Comparison of ENCODE assay signal across 16 cellular contexts in genomic region chr11:121246769-121247035, GRCh38. TPM values are rescaled to one million over a fixed set of nuclear protein-coding genes. Genes with fewer than 3 reads are reported as not detected.
DNase-seq lines count a peak whose midpoint lies in the region; ATAC-seq, FAIRE-seq and TF ChIP-seq lines count a peak whose summit lies in the region.
"Had no signal": no experiment of that assay in that cellular context is flagged by ENCODE, and none has a peak within 500 bp of the region (broad histone marks: within the 10 kb centered on the region; RNA-seq: fewer than 3 reads in every experiment).

No MANE protein-coding gene starts in this region.

- TF ChIP-seq CTCF in astrocyte (IDR thresholded peaks at IDR 0.05; ENCODE audit: insufficient read depth, low read depth, low read length) (no peak), neural progenitor cell (IDR thresholded peaks at IDR 0.05) (no peak)

- peaks cover 10% of the 10 kb centered on the region for H3K27me3 Mint-ChIP-seq in stimulated activated naive CD8-positive, alpha-beta T cell treated with anti-CD3 and anti-CD28 coated beads, Interleukin-15, amount 100 ng/mL, for 72 hours
- H3K27me3 Mint-ChIP-seq in astrocyte (ENCODE audit: low read depth, unreplicated experiment) = no peaks in the 10 kb centered on the region
- H3K27me3 Mint-ChIP-seq in neural progenitor cell (ENCODE audit: insufficient read depth, low read depth) = peaks cover 4% of the 10 kb centered on the region
- H3K27me3 Mint-ChIP-seq: B cell; CD4-positive, alpha-beta T cell; IgD-negative memory B cell had no signal

- peaks cover 50% of the 10 kb centered on the region for H3F3A ChIP-seq in neural progenitor cell (ENCODE audit: low read depth)

- H3K79me2 ChIP-seq in astrocyte (ENCODE audit: insufficient read depth, low read length) = no peaks in the 10 kb centered on the region
- no peaks in the 10 kb centered on the region for H3K79me2 ChIP-seq in neural progenitor cell (ENCODE audit: low read depth)

- H4K20me1 ChIP-seq in astrocyte (ENCODE audit: insufficient read depth, low read length) = no peaks in the 10 kb centered on the region
- no peaks in the 10 kb centered on the region for H4K20me1 ChIP-seq in neural progenitor cell (ENCODE audit: low read depth)

- H3K27me3 ChIP-seq in astrocyte (ENCODE audit: insufficient read depth, low read length) (no peaks in the 10 kb centered on the region), neural progenitor cell (no peaks in the 10 kb centered on the region)

- H3K36me3 ChIP-seq in astrocyte (ENCODE audit: insufficient read depth, low read length) (no peaks in the 10 kb centered on the region), neural progenitor cell (no peaks in the 10 kb centered on the region)

- peak; percentile 23 for ATAC-seq in stimulated activated naive CD8-positive, alpha-beta T cell treated with anti-CD3 and anti-CD28 coated beads, Interleukin-15, amount 100 ng/mL, for 72 hours
- ATAC-seq in stimulated activated naive CD8-positive, alpha-beta T cell treated with anti-CD3 and anti-CD28 coated beads, Interleukin-15, Interleukin-2, amounts not matched to agents 100 U/mL and 50 U/mL, for 24 hours = no peak
- ATAC-seq in GM19467 (IDR thresholded peaks at IDR 0.05; ENCODE audit: unreplicated experiment) (no peak), left lobe of liver (no peak)
- ATAC-seq: GM12878, HCT116 had no signal

- H3K4me2 ChIP-seq in astrocyte (ENCODE audit: low read length) (no peak overlapping the region), neural progenitor cell (no peak overlapping the region)

- no peak for FAIRE-seq in astrocyte (lab: Jason Lieb, UNC)
- FAIRE-seq: A204.1 had no signal

- H3K36me3 Mint-ChIP-seq in astrocyte (ENCODE audit: low read depth, unreplicated experiment) (no peaks in the 10 kb centered on the region), neural progenitor cell (no peaks in the 10 kb centered on the region)
- H3K36me3 Mint-ChIP-seq: IgD-negative memory B cell had no signal

- H2AFZ ChIP-seq in astrocyte (ENCODE audit: low read depth, low read length) (no peak overlapping the region), neural progenitor cell (replicated peaks) (peak overlapping the region; percentile 77)

- H3K9me3 ChIP-seq in astrocyte (ENCODE audit: insufficient read depth, low read depth, low read length) = no peaks in the 10 kb centered on the region
- H3K9me3 ChIP-seq in neural progenitor cell (ENCODE audit: low read depth) = no peaks in the 10 kb centered on the region

- no peak overlapping the region for H3K4me3 ChIP-seq in astrocyte (ENCODE audit: insufficient read depth, low read depth, low read length)
- H3K4me3 ChIP-seq in neural progenitor cell = no peak overlapping the region
- H3K4me3 ChIP-seq: GM12878 had no signal

- H3K4me3 Mint-ChIP-seq in stimulated activated naive CD8-positive, alpha-beta T cell treated with anti-CD3 and anti-CD28 coated beads, Interleukin-15, amount 100 ng/mL, for 72 hours = no peak overlapping the region
- H3K4me3 Mint-ChIP-seq in astrocyte (ENCODE audit: unreplicated experiment) (no peak overlapping the region), neural progenitor cell (no peak overlapping the region)
- H3K4me3 Mint-ChIP-seq: B cell; CD4-positive, alpha-beta T cell had no signal

- H3K4me1 Mint-ChIP-seq in stimulated activated naive CD8-positive, alpha-beta T cell treated with anti-CD3 and anti-CD28 coated beads, Interleukin-15, amount 100 ng/mL, for 72 hours = no peaks in the 10 kb centered on the region
- H3K4me1 Mint-ChIP-seq in astrocyte (ENCODE audit: low read depth, unreplicated experiment) = peaks cover 31% of the 10 kb centered on the region
- H3K4me1 Mint-ChIP-seq in neural progenitor cell = peaks cover 41% of the 10 kb centered on the region

- H3K9ac ChIP-seq in astrocyte (ENCODE audit: low read length) (no peak overlapping the region), neural progenitor cell (no peak overlapping the region)

- no peak for DNase-seq in stimulated activated naive CD8-positive, alpha-beta T cell treated with anti-CD3 and anti-CD28 coated beads, Interleukin-15, amount 100 ng/mL, for 72 hours
- no peak for DNase-seq in stimulated activated naive CD8-positive, alpha-beta T cell treated with anti-CD3 and anti-CD28 coated beads, Interleukin-15, Interleukin-2, amounts not matched to agents 100 U/mL and 50 U/mL, for 24 hours
- no peak for DNase-seq in astrocyte (ENCODE audit: low read depth)
- DNase-seq in neural progenitor cell (ENCODE audit: low spot score) = peak; percentile 23
- no peak for DNase-seq in anterior cingulate cortex (lab: John Stamatoyannopoulos, UW)
- no peak for DNase-seq in left lobe of liver (ENCODE audit: low spot score)
- DNase-seq in NCI-H526 treated with DMSO at 0.1 percent for 48 hours (lab: John Stamatoyannopoulos, UW) = no peak
- DNase-seq: C1 segment of cervical spinal cord; CD4-positive, alpha-beta T cell; DMS79 had no signal

- H3K27ac Mint-ChIP-seq in stimulated activated naive CD8-positive, alpha-beta T cell treated with anti-CD3 and anti-CD28 coated beads, Interleukin-15, amount 100 ng/mL, for 72 hours = no peak overlapping the region
- H3K27ac Mint-ChIP-seq in astrocyte (ENCODE audit: unreplicated experiment) = peak overlapping the region; percentile 41
- H3K27ac Mint-ChIP-seq in neural progenitor cell = peak overlapping the region; percentile 76
- H3K27ac Mint-ChIP-seq: B cell; CD4-positive, alpha-beta T cell; IgD-negative memory B cell had no signal

- no peaks in the 10 kb centered on the region for H3K9me3 Mint-ChIP-seq in stimulated activated naive CD8-positive, alpha-beta T cell treated with anti-CD3 and anti-CD28 coated beads, Interleukin-15, amount 100 ng/mL, for 72 hours
- H3K9me3 Mint-ChIP-seq in astrocyte (ENCODE audit: unreplicated experiment) = no peaks in the 10 kb centered on the region
- peaks cover 4% of the 10 kb centered on the region for H3K9me3 Mint-ChIP-seq in neural progenitor cell
- H3K9me3 Mint-ChIP-seq: CD4-positive, alpha-beta T cell; IgD-negative memory B cell had no signal

- H3K4me1 ChIP-seq in astrocyte (ENCODE audit: insufficient read depth, low read length) (peaks cover 7% of the 10 kb centered on the region), neural progenitor cell (peaks cover 29% of the 10 kb centered on the region)

- H3K27ac ChIP-seq in astrocyte (ENCODE audit: low read depth, low read length) (no peak overlapping the region), neural progenitor cell (peak overlapping the region; percentile 67)

RNA-seq across cellular contexts. Expression of gene SC5D, which starts 45.9 kb away (rescaled TPM):
- total RNA-seq in astrocyte = 68.3 and 81.8 TPM in 2 replicates
- 43.3 and 80.7 TPM in 2 replicates for total RNA-seq in neural progenitor cell (ENCODE audit: low replicate concordance)
- total RNA-seq in left lobe of liver = 85.5 TPM

Comparison
In these comparisons a context has a peak if more than half of its experiments do, and no peak if none do; other contexts are left out.
1. H3K27ac Mint-ChIP-seq: peak in astrocyte (single experiment) and neural progenitor cell (single experiment); none in stimulated activated naive CD8-positive, alpha-beta T cell treated with anti-CD3 and anti-CD28 coated beads, Interleukin-15, amount 100 ng/mL, for 72 hours (0 of 2).